Comparison of ENCODE assay signal across 14 cellular contexts in the genomic region with DNA sequence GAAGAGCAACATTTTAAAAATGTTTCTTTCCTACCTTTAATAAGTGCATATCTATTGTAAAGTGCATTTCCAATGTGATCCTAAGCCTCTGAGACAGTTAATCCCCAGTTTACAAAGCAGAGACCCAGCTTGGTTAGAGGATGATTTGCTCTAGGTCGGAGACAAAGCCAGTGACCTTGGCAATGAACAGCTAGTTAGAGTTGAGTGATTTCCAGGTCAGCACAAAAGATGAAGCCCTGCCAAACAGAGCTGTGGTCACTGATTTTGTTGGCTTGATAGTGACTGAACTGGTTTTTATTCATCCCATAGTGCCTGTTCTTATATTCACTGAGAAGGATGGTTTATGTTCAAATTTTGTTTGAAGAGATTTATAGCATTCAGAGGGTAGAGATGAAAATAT.
"Had no signal": no experiment of that assay in that cellular context is flagged by ENCODE, and none has a peak within 500 bp of the region (broad histone marks: within the 10 kb centered on the region; RNA-seq: fewer than 3 reads in every experiment).

No MANE protein-coding gene starts in this region.

- H3K4me3 ChIP-seq: tibial artery, uterus had no signal

- H3K4me1 ChIP-seq: tibial artery, uterus had no signal

- H3K27ac ChIP-seq: tibial artery, uterus had no signal

- DNase-seq: activated CD4-positive, CD25-positive, alpha-beta regulatory T cell treated with anti-CD3 and anti-CD28 coated beads, Interleukin-2, amount 50 U/mL, for 72 hours; activated naive CD4-positive, alpha-beta T cell treated with Interleukin-2 at 50 U/mL for 16 hours; activated T-cell treated with anti-CD3 and anti-CD28 coated beads for 4 hours; anterior cingulate cortex; effector memory CD8-positive, alpha-beta T cell; head of caudate nucleus; immature natural killer cell; midbrain; stimulated activated CD4-positive, alpha-beta T cell treated with anti-CD3 and anti-CD28 coated beads, Interleukin-12 subunit alpha, Interleukin-12 subunit beta, amount 100 ng/mL, for 4 hours; stimulated activated CD4-positive, alpha-beta T cell treated with anti-CD3 and anti-CD28 coated beads, Interleukin-2, amount 100 ng/mL, for 24 hours; T-helper 9 cell; tibial artery; uterus had no signal

- H3K36me3 ChIP-seq: tibial artery, uterus had no signal

- H3K9me3 ChIP-seq: uterus had no signal

- FAIRE-seq: frontal cortex had no signal

- H3K27me3 ChIP-seq: uterus had no signal
